In the genomic region with DNA sequence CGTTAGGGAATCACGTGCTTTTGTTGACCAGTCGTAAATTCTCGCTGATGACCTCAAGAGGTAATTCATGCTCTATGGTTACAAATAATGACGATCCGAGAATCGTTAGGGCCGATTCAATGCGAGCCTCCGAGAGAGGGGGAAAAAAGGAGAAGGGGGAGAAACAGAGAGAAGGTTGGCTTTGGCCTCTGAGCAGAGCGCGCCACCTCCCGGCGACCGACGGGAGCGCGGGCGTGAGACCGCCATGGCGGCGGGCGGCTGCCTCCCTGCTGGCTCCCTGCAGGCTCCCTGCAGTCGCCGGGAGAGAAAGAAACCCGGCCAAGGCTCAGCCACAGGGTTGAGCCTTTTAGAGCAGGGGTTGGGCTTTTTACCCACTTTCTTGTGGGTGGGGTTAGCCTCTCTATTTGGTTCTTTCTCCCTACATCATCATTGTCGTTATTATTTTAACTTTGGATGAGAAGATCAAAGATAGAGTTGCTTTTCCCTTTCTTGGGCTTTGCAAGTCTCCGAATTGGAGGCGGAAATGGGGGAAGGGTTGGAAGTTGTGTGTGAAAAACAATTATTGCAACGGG, we compare ENCODE assay signal across 8 cellular contexts.
DNase-seq lines count a peak whose midpoint lies in the region; ATAC-seq and TF ChIP-seq lines count a peak whose summit lies in the region.

No MANE protein-coding gene starts in this region.

- ATAC-seq in HG03108 (IDR thresholded peaks at IDR 0.05; ENCODE audit: unreplicated experiment) (no peak), HG03039 (IDR thresholded peaks at IDR 0.05; ENCODE audit: unreplicated experiment) (no peak)

- peak overlapping the region; percentile 38 for H3K4me3 ChIP-seq in GM12875 (ENCODE audit: low read depth, low read length)

- TF ChIP-seq CTCF in GM12875 (IDR thresholded peaks at IDR 0.05; ENCODE audit: borderline replicate concordance, insufficient read depth, low read depth, low read length), result peak; percentile 93

- DNase-seq in NCI-H1417 (lab: John Stamatoyannopoulos, UW) (peak; percentile 91 to 98 (median 97)), T-helper 2 cell (peak; percentile 66 to 79 (median 71)), amniotic epithelial cell (ENCODE audit: low read depth) (peak; percentile 96), iPS-NIHi11 (ENCODE audit: low spot score) (peak; percentile 92)
- DNase-seq in stimulated activated CD4-positive, alpha-beta T cell treated with anti-CD3 and anti-CD28 coated beads, Interleukin-15, amount 100 ng/mL, for 24 hours, result peak; percentile 87
